In genomic region chr5:32017638-32018429, GRCh38 we compare ENCODE assay signal across 12 cellular contexts.
A peak's percentile ranks its signal among the peaks of the same experiment; 100 is the strongest.
DNase-seq lines count a peak whose midpoint lies in the region; ATAC-seq and TF ChIP-seq lines count a peak whose summit lies in the region.
"Had no signal": no experiment of that assay in that cellular context is flagged by ENCODE, and none has a peak within 500 bp of the region (broad histone marks: within the 10 kb centered on the region; RNA-seq: fewer than 3 reads in every experiment).

No MANE protein-coding gene starts in this region.

- peak overlapping the region in 2 of 6 donors; percentile 59 to 60 for H3K27ac Mint-ChIP-seq in immature natural killer cell
- H3K27ac Mint-ChIP-seq: IgD-negative memory B cell had no signal

- POLR2A ChIA-PET in HEK293 (lab: Yijun Ruan, JAX): no interaction called here

- H3K9me3 ChIP-seq in HEK293 (ENCODE audit: control insufficient read depth, insufficient read depth, low read depth, low read length) (no peaks in the 10 kb centered on the region), subcutaneous abdominal adipose tissue (ENCODE audit: control insufficient read depth in 5 of 5, low read length in 5 of 5) (no peaks in the 10 kb centered on the region), MM.1S (replicated peaks; ENCODE audit: insufficient read depth, low read length) (no peaks in the 10 kb centered on the region)
- H3K9me3 ChIP-seq: body of pancreas had no signal

- H3K4me1 ChIP-seq in HEK293 (ENCODE audit: control insufficient read depth, insufficient read depth, low read length) (peaks cover 15% of the 10 kb centered on the region; the same call in 1 of the 2 replicates), subcutaneous abdominal adipose tissue (ENCODE audit: control insufficient read depth in 5 of 5, insufficient read depth in 5 of 5, low read length in 5 of 5) (peaks cover 14 to 62% (median 38%) of the 10 kb centered on the region in 5 donors), MM.1S (ENCODE audit: low read length) (no peaks in the 10 kb centered on the region)
- H3K4me1 ChIP-seq: body of pancreas had no signal

- H3K27me3 Mint-ChIP-seq in immature natural killer cell (ENCODE audit: low read depth in 3 of 3): peaks cover 0 to 6% (median 0%) of the 10 kb centered on the region in 3 donors
- H3K27me3 Mint-ChIP-seq: IgD-negative memory B cell had no signal

- peak overlapping the region in 4 of 5 donors; percentile 23 to 72 (median 54) for H3K4me3 Mint-ChIP-seq in immature natural killer cell

- H4K20me1 ChIP-seq in MM.1S (ENCODE audit: insufficient read depth, low read length): no peaks in the 10 kb centered on the region

- H3K9ac ChIP-seq in subcutaneous abdominal adipose tissue (ENCODE audit: low read length in 5 of 5): peak overlapping the region in 4 of 5 donors; percentile 40 to 70 (median 44)
- no peak overlapping the region for H3K9ac ChIP-seq in MM.1S (ENCODE audit: low read length)

- H3K36me3 ChIP-seq in HEK293 (ENCODE audit: control insufficient read depth in 2 of 2, insufficient read depth in 1 of 2, low read length in 2 of 2): no peaks in the 10 kb centered on the region
- H3K36me3 ChIP-seq in subcutaneous abdominal adipose tissue (ENCODE audit: control insufficient read depth in 5 of 5, insufficient read depth in 5 of 5, low read length in 5 of 5): peaks cover 0 to 5% (median 0%) of the 10 kb centered on the region in 5 donors
- no peaks in the 10 kb centered on the region for H3K36me3 ChIP-seq in MM.1S (replicated peaks; ENCODE audit: insufficient read depth, low read length)

- TF ChIP-seq CTCF in HEK293 (tag by site-specific recombination; IDR thresholded peaks at IDR 0.05): no peak
- TF ChIP-seq CTCF in MM.1S (IDR thresholded peaks at IDR 0.05; ENCODE audit: low read length): no peak

- ATAC-seq in GM18870 (IDR thresholded peaks at IDR 0.05; ENCODE audit: unreplicated experiment): no peak
- ATAC-seq: body of pancreas had no signal

- no peaks in the 10 kb centered on the region for H3K79me2 ChIP-seq in MM.1S (ENCODE audit: low read length)

- H3K4me1 Mint-ChIP-seq in immature natural killer cell: peaks cover 30 to 34% of the 10 kb centered on the region in 2 donors

- no peaks in the 10 kb centered on the region for H3K36me3 Mint-ChIP-seq in immature natural killer cell
- H3K36me3 Mint-ChIP-seq: IgD-negative memory B cell had no signal

- no peaks in the 10 kb centered on the region for H3K9me2 ChIP-seq in MM.1S (replicated peaks; ENCODE audit: insufficient read depth, low read length)

- CTCF ChIA-PET in HEK293 (lab: Yijun Ruan, JAX): interaction anchor here (0.5 to 1.1 kb wide), 4 partner anchors 59 to 1729 kb away, joined by 3 to 4 read pairs (median 3); no protein-coding TSS in a partner anchor

- H3K27ac ChIP-seq in HEK293 (ENCODE audit: extremely low read depth, low read depth, low read length): no peak overlapping the region
- H3K27ac ChIP-seq in subcutaneous abdominal adipose tissue (ENCODE audit: low read depth, low read length): peak overlapping the region; percentile 93
- no peak overlapping the region for H3K27ac ChIP-seq in MM.1S (ENCODE audit: low read length)
- H3K27ac ChIP-seq: body of pancreas had no signal

- H3K9me3 Mint-ChIP-seq in immature natural killer cell: no peaks in the 10 kb centered on the region
- H3K9me3 Mint-ChIP-seq: IgD-negative memory B cell had no signal

- peaks cover 8% of the 10 kb centered on the region for H3F3A ChIP-seq in MM.1S (ENCODE audit: insufficient read depth, low read length)

- H3K27me3 ChIP-seq in subcutaneous abdominal adipose tissue (ENCODE audit: control insufficient read depth in 5 of 5, insufficient read depth in 4 of 5, low read length in 5 of 5) (no peaks in the 10 kb centered on the region), MM.1S (replicated peaks; ENCODE audit: insufficient read depth, low read length) (no peaks in the 10 kb centered on the region)
- H3K27me3 ChIP-seq: body of pancreas had no signal

- DNase-seq in astrocyte of the hippocampus (ENCODE audit: low read depth, low spot score) (peak; percentile 86), immature natural killer cell (no peak), HCEC 1CT (no peak), MM.1S (no peak), D341Med (ENCODE audit: low spot score) (no peak)
- DNase-seq: EL, NCI-H524 treated with DMSO at 0.1 percent for 48 hours had no signal

- H3K4me3 ChIP-seq in HEK293 (ENCODE audit: low read depth, low read length): no peak overlapping the region
- H3K4me3 ChIP-seq in subcutaneous abdominal adipose tissue (ENCODE audit: low read depth in 1 of 5, low read length in 5 of 5): peak overlapping the region; percentile 19 to 43 (median 26)
- no peak overlapping the region for H3K4me3 ChIP-seq in MM.1S (ENCODE audit: low read length)
- H3K4me3 ChIP-seq: body of pancreas had no signal

- no peak overlapping the region for H2AFZ ChIP-seq in MM.1S (ENCODE audit: low read length)

- no peak overlapping the region for H3K4me2 ChIP-seq in MM.1S (ENCODE audit: low read depth, low read length)

TF ChIP-seq in HEK293, 187 proteins besides CTCF, POLR2A, EP300 and RAD21:
- TF ChIP-seq ZIC2 (tag by site-specific recombination; IDR thresholded peaks at IDR 0.05) (peak; percentile 78), ZNF529 (tag by site-specific recombination; IDR thresholded peaks at IDR 0.05; ENCODE audit: insufficient replicate concordance) (no peak), ZNF416 (tag by site-specific recombination; IDR thresholded peaks at IDR 0.05) (no peak), ZBTB20 (tag by site-specific recombination; IDR thresholded peaks at IDR 0.05) (peak; percentile 63)
- TF ChIP-seq, protein P1, sequence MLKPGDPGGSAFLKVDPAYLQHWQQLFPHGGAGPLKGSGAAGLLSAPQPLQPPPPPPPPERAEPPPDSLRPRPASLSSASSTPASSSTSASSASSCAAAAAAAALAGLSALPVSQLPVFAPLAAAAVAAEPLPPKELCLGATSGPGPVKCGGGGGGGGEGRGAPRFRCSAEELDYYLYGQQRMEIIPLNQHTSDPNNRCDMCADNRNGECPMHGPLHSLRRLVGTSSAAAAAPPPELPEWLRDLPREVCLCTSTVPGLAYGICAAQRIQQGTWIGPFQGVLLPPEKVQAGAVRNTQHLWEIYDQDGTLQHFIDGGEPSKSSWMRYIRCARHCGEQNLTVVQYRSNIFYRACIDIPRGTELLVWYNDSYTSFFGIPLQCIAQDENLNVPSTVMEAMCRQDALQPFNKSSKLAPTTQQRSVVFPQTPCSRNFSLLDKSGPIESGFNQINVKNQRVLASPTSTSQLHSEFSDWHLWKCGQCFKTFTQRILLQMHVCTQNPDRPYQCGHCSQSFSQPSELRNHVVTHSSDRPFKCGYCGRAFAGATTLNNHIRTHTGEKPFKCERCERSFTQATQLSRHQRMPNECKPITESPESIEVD (tag by site-specific recombination; IDR thresholded peaks at IDR 0.05): 0 out of 2 replicates have a peak, but pooled peaks have one; percentile 24

Comparison
In these comparisons a context has a peak if more than half of its experiments do, and no peak if none do; other contexts are left out.
1. H3K4me3 ChIP-seq: peak in subcutaneous abdominal adipose tissue (5 of 5); none in HEK293 (single experiment) and MM.1S (single experiment).